In genomic region chr3:93910085-93910484, GRCh38 we compare ENCODE assay signal across 38 cellular contexts.
DNase-seq lines count a peak whose midpoint lies in the region; ATAC-seq, FAIRE-seq and TF ChIP-seq lines count a peak whose summit lies in the region.
"Had no signal": no experiment of that assay in that cellular context is flagged by ENCODE, and none has a peak within 500 bp of the region (broad histone marks: within the 10 kb centered on the region; RNA-seq: fewer than 3 reads in every experiment).

No MANE protein-coding gene starts in this region.

- H3K9me3 ChIP-seq in breast epithelium, result peaks cover 0 to 14% of the 10 kb centered on the region in 2 donors
- peaks cover 0 to 7% (median 0%) of the 10 kb centered on the region in 3 donors for H3K9me3 ChIP-seq in gastroesophageal sphincter
- H3K9me3 ChIP-seq in pancreas, result no peaks in the 10 kb centered on the region
- H3K9me3 ChIP-seq: adrenal gland, Caco-2, HAP-1, neutrophil, Peyer's patch, transverse colon had no signal

- intact Hi-C loops in MCF 10A (cut with micrococcal nuclease) (no loop called here), breast epithelium (cut with DNase I; ENCODE audit: low total_unique reads) (no loop called here), pancreas (cut with DNase I) (no loop called here)

- ATAC-seq in gastroesophageal sphincter, result peak; percentile 51
- ATAC-seq in pancreas, result no peak
- ATAC-seq in GM19463 (IDR thresholded peaks at IDR 0.05; ENCODE audit: unreplicated experiment), result no peak
- no peak for ATAC-seq in GM21390 (IDR thresholded peaks at IDR 0.05; ENCODE audit: unreplicated experiment)
- ATAC-seq in SK-N-SH treated with all-trans-retinoic acid at 6 μM for 48 hours, result no peak
- ATAC-seq: activated CD4-positive, alpha-beta T cell treated with anti-CD3 and anti-CD28 coated beads for 36 hours; activated CD8-positive, alpha-beta T cell treated with anti-CD3 and anti-CD28 coated beads for 36 hours; left lung; stimulated activated effector memory CD8-positive, alpha-beta T cell treated with anti-CD3 and anti-CD28 coated beads, Interleukin-12 subunit alpha, Interleukin-12 subunit beta, amount 100 ng/mL, for 72 hours had no signal

- H3K9me3 Mint-ChIP-seq in MCF 10A (ENCODE audit: unreplicated experiment), result peaks cover 7% of the 10 kb centered on the region

- TF ChIP-seq CTCF in MCF 10A (IDR thresholded peaks at IDR 0.05; ENCODE audit: unreplicated experiment) (no peak), breast epithelium (IDR thresholded peaks at IDR 0.05) (no peak), cardiac fibroblast (IDR thresholded peaks at IDR 0.05; ENCODE audit: low read depth, low read length) (no peak), gastroesophageal sphincter (IDR thresholded peaks at IDR 0.05) (no peak), pancreas (IDR thresholded peaks at IDR 0.05) (no peak)

- no peak overlapping the region for H3K4me3 Mint-ChIP-seq in MCF 10A (ENCODE audit: unreplicated experiment)
- H3K4me3 Mint-ChIP-seq: activated CD4-positive, alpha-beta T cell treated with anti-CD3 and anti-CD28 coated beads for 36 hours; activated CD8-positive, alpha-beta T cell treated with anti-CD3 and anti-CD28 coated beads for 36 hours; activated naive CD4-positive, alpha-beta T cell treated with anti-CD3 and anti-CD28 coated beads for 36 hours; brain; mesothelial cell of epicardium; naive B cell; stimulated activated effector memory CD8-positive, alpha-beta T cell treated with anti-CD3 and anti-CD28 coated beads, Interleukin-12 subunit alpha, Interleukin-12 subunit beta, amount 100 ng/mL, for 72 hours had no signal

- CTCF ChIA-PET in MCF 10A (lab: Yijun Ruan, JAX), result interaction anchor here (0.6 to 1.2 kb wide), 2 partner anchors 13 to 206 kb away, joined by 3 to 4 read pairs; no protein-coding TSS in a partner anchor

- BruUV-seq in MCF 10A (replicated peaks; lab: Mats Ljungman, UMichigan), result no TSS peak

- no peaks in the 10 kb centered on the region for H3K36me3 Mint-ChIP-seq in MCF 10A (ENCODE audit: insufficient read depth, unreplicated experiment)
- H3K36me3 Mint-ChIP-seq: naive B cell; stimulated activated effector memory CD8-positive, alpha-beta T cell treated with anti-CD3 and anti-CD28 coated beads, Interleukin-12 subunit alpha, Interleukin-12 subunit beta, amount 100 ng/mL, for 72 hours had no signal

- TF ChIP-seq POLR2A in breast epithelium (IDR thresholded peaks at IDR 0.05) (no peak), gastroesophageal sphincter (IDR thresholded peaks at IDR 0.05) (no peak)

- H3K36me3 ChIP-seq in breast epithelium (no peaks in the 10 kb centered on the region), gastroesophageal sphincter (peaks cover 0 to 4% of the 10 kb centered on the region in 2 donors), pancreas (no peaks in the 10 kb centered on the region)
- H3K36me3 ChIP-seq: adrenal gland, HAP-1, left lung, neutrophil, Peyer's patch, transverse colon had no signal

- H3K4me1 ChIP-seq in breast epithelium (no peaks in the 10 kb centered on the region), gastroesophageal sphincter (peaks cover 0 to 35% (median 6%) of the 10 kb centered on the region in 3 donors), pancreas (no peaks in the 10 kb centered on the region)
- H3K4me1 ChIP-seq: adrenal gland, Caco-2, HAP-1, left lung, Peyer's patch, transverse colon had no signal

- H3K27me3 ChIP-seq in breast epithelium, result no peaks in the 10 kb centered on the region
- no peaks in the 10 kb centered on the region for H3K27me3 ChIP-seq in gastroesophageal sphincter
- H3K27me3 ChIP-seq in pancreas, result no peaks in the 10 kb centered on the region
- H3K27me3 ChIP-seq: adrenal gland, left lung, neutrophil, Peyer's patch, transverse colon had no signal

- DNase-seq in MCF 10A (ENCODE audit: unreplicated experiment) (peak; percentile 15), breast epithelium (ENCODE audit: low spot score in 2 of 2) (no peak), cardiac fibroblast (ENCODE audit: low read depth in 2 of 2) (peak; percentile 12 to 22), pancreas (no peak)
- DNase-seq: activated CD4-positive, alpha-beta T cell treated with anti-CD3 and anti-CD28 coated beads for 36 hours; activated CD8-positive, alpha-beta memory T cell treated with anti-CD3 and anti-CD28 coated beads, Interleukin-2, amount 50 U/mL, for 48 hours; activated CD8-positive, alpha-beta T cell treated with anti-CD3 and anti-CD28 coated beads for 36 hours; activated naive CD4-positive, alpha-beta T cell treated with anti-CD3 and anti-CD28 coated beads for 36 hours; adrenal gland; Caco-2; hippocampal formation; Kasumi-1; left lung; naive B cell; NCI-H146; NCI-H2107; NCI-H345; NCI-H69; Peyer's patch; stimulated activated CD4-positive, alpha-beta T cell treated with anti-CD3 and anti-CD28 coated beads, Interleukin-15, amount 100 ng/mL, for 24 hours; stimulated activated CD4-positive, alpha-beta T cell treated with anti-CD3 and anti-CD28 coated beads, Interleukin-4, amount 100 ng/mL, for 4 hours; SW 1271; T-helper 9 cell; transverse colon had no signal

- TF ChIP-seq EP300 in gastroesophageal sphincter (IDR thresholded peaks at IDR 0.05), result no peak

- no peak overlapping the region for H3K27ac Mint-ChIP-seq in MCF 10A (ENCODE audit: low read depth, unreplicated experiment)
- H3K27ac Mint-ChIP-seq: activated CD4-positive, alpha-beta T cell treated with anti-CD3 and anti-CD28 coated beads for 36 hours; activated CD8-positive, alpha-beta T cell treated with anti-CD3 and anti-CD28 coated beads for 36 hours; activated naive CD4-positive, alpha-beta T cell treated with anti-CD3 and anti-CD28 coated beads for 36 hours; brain; mesothelial cell of epicardium; naive B cell; stimulated activated effector memory CD8-positive, alpha-beta T cell treated with anti-CD3 and anti-CD28 coated beads, Interleukin-12 subunit alpha, Interleukin-12 subunit beta, amount 100 ng/mL, for 72 hours had no signal

- peak; percentile 51 for FAIRE-seq in pancreas (lab: Jason Lieb, UNC)
- FAIRE-seq: endothelial cell of umbilical vein, GM12892 had no signal

- H3K4me1 Mint-ChIP-seq in MCF 10A (ENCODE audit: insufficient read depth, unreplicated experiment), result peaks cover 5% of the 10 kb centered on the region
- H3K4me1 Mint-ChIP-seq: activated CD4-positive, alpha-beta T cell treated with anti-CD3 and anti-CD28 coated beads for 36 hours; brain; mesothelial cell of epicardium; naive B cell; stimulated activated effector memory CD8-positive, alpha-beta T cell treated with anti-CD3 and anti-CD28 coated beads, Interleukin-12 subunit alpha, Interleukin-12 subunit beta, amount 100 ng/mL, for 72 hours had no signal

- H3K4me3 ChIP-seq in breast epithelium (no peak overlapping the region), cardiac fibroblast (replicated peaks in 1 of 2; ENCODE audit: low read depth in 2 of 2, low read length in 2 of 2) (no peak overlapping the region), gastroesophageal sphincter (no peak overlapping the region), pancreas (no peak overlapping the region)
- H3K4me3 ChIP-seq: adrenal gland, HAP-1, left lung, Peyer's patch, transverse colon had no signal

- H3K27me3 Mint-ChIP-seq in MCF 10A (ENCODE audit: insufficient read depth, unreplicated experiment), result no peaks in the 10 kb centered on the region
- H3K27me3 Mint-ChIP-seq: activated CD4-positive, alpha-beta T cell treated with anti-CD3 and anti-CD28 coated beads for 36 hours; activated CD8-positive, alpha-beta T cell treated with anti-CD3 and anti-CD28 coated beads for 36 hours; brain; naive B cell had no signal

- POLR2A ChIA-PET in MCF 10A (lab: Yijun Ruan, JAX), result interaction anchor here (0.9 kb wide), 1 partner anchor 153 kb away, joined by 4 read pairs; the partner anchor contains the start of genes DHFR2 and NSUN3

- no peak overlapping the region for H3K27ac ChIP-seq in breast epithelium
- peak overlapping the region in 1 of 4 donors; percentile 48 for H3K27ac ChIP-seq in gastroesophageal sphincter
- no peak overlapping the region for H3K27ac ChIP-seq in pancreas
- H3K27ac ChIP-seq: 22Rv1, adrenal gland, C4-2B, left lung, neutrophil, transverse colon, VCaP had no signal

TF ChIP-seq in SK-N-SH treated with all-trans-retinoic acid at 6 μM for 48 hours, 23 proteins besides CTCF, POLR2A, EP300 and RAD21:
- TF ChIP-seq ISL1 (CRISPR knock-in tag; IDR thresholded peaks at IDR 0.05) (no peak), TCF4 (CRISPR knock-in tag; IDR thresholded peaks at IDR 0.05; ENCODE audit: borderline replicate concordance) (no peak), CSDC2 (CRISPR knock-in tag; IDR thresholded peaks at IDR 0.05) (no peak), ZFP30 (CRISPR knock-in tag; IDR thresholded peaks at IDR 0.05) (no peak)

Comparison
In these comparisons a context has a peak if more than half of its experiments do, and no peak if none do; other contexts are left out.
1. DNase-seq: peak in MCF 10A (single experiment) and cardiac fibroblast (2 of 2); none in breast epithelium (0 of 2) and pancreas (0 of 6).